29 cellular contexts compared by ENCODE assay signal in genomic region chr18:9293948-9294347, GRCh38.
"Had no signal": no experiment of that assay in that cellular context is flagged by ENCODE, and none has a peak within 500 bp of the region (broad histone marks: within the 10 kb centered on the region; RNA-seq: fewer than 3 reads in every experiment).

No MANE protein-coding gene starts in this region.

- H3K27me3 ChIP-seq: colonic mucosa, dorsolateral prefrontal cortex, esophagus muscularis mucosa, esophagus squamous epithelium, foreskin keratinocyte, gastrocnemius medialis, gastroesophageal sphincter, heart left ventricle, heart right ventricle, hepatocyte had no signal

- H3K4me3 ChIP-seq: colonic mucosa, coronary artery, dorsolateral prefrontal cortex, esophagus muscularis mucosa, esophagus squamous epithelium, gastrocnemius medialis, gastroesophageal sphincter, heart left ventricle, heart right ventricle, hepatocyte had no signal

- FAIRE-seq: colon, endometrium, endothelial cell of umbilical vein, frontal cortex had no signal

- ATAC-seq: effector memory CD8-positive, alpha-beta T cell; esophagus mucosa; foreskin keratinocyte; gastrocnemius medialis; gastroesophageal sphincter; heart left ventricle; heart right ventricle had no signal

- H3K4me2 ChIP-seq: hepatocyte had no signal

- H2AFZ ChIP-seq: hepatocyte had no signal

- H3K36me3 ChIP-seq: colonic mucosa, esophagus muscularis mucosa, esophagus squamous epithelium, gastrocnemius medialis, gastroesophageal sphincter, heart left ventricle, heart right ventricle had no signal

- H3K79me2 ChIP-seq: hepatocyte had no signal

- DNase-seq: colonic mucosa; cortex of kidney; dermis blood vessel endothelial cell; dorsolateral prefrontal cortex; effector CD4-positive, alpha-beta T cell; effector CD8-positive, alpha-beta T cell; effector memory CD4-positive, alpha-beta T cell; effector memory CD8-positive, alpha-beta T cell; endodermal cell; erythroblast; esophagus squamous epithelium; foreskin fibroblast; foreskin keratinocyte; foreskin melanocyte; gastrocnemius medialis; glutamatergic neuron; head of caudate nucleus; heart left ventricle; heart right ventricle had no signal

- H3K4me1 ChIP-seq: colonic mucosa, esophagus muscularis mucosa, esophagus squamous epithelium, foreskin keratinocyte, gastrocnemius medialis, gastroesophageal sphincter, heart left ventricle, heart right ventricle had no signal

- H3K27ac ChIP-seq: colonic mucosa, coronary artery, dorsolateral prefrontal cortex, epithelial cell of prostate, esophagus muscularis mucosa, esophagus squamous epithelium, foreskin keratinocyte, gastrocnemius medialis, gastroesophageal sphincter, heart left ventricle, heart right ventricle, hepatocyte had no signal

- H3K9me3 ChIP-seq: colonic mucosa, gastrocnemius medialis had no signal
